In the genomic region with DNA sequence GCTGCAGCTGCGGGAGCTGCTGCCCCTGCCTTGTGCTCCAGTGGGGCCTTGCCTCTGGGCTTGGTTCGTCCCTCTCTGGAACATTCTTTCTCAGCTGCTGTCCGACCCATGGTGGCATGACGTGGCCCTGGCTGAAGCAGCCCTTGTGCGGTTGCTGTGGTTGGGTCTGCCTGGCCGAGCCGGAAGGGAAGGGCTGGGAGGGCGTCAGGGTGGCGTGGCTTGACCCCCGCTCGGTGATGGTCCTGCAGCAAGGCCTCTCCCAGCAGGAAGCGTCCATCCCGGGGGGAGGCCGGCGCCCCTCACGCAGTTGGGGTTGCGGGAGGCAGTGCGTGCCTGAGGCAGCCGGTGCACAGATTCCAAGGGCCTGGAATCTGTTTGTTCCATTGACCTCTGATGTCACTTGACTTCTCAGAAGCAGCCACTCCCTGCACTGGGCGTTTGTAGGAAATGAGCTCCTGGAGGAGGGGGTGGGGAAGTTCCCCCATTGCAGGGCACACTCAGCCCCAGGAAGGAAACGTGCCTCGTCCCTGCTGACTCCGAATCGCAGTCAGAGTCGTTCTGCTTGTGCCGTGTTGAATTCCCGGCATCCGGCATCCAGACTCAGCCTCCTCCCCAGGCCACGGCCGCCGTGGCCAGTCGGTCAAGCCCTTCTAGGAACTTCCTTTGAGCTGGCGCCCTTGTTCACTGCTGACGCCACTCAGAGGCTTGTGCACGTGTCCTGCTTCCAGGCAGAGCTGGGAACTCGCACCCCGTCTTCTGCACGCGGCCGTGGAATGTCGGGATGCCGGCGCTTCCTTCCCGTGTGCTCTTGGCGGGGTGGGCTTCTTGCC, we compare ENCODE assay signal across 6 cellular contexts. TPM values are rescaled to one million over a fixed set of nuclear protein-coding genes. Genes with fewer than 3 reads are reported as not detected.
DNase-seq lines count a peak whose midpoint lies in the region; TF ChIP-seq lines count a peak whose summit lies in the region.

No MANE protein-coding gene starts in this region.

- WGBS in esophagus squamous epithelium, 2 donors: 28% methylated on average over 31 of the region's 45 CpGs; no CpG with 5 or more reads in 1 of the 2 donors

- H3K27me3 ChIP-seq in NT2/D1 (ENCODE audit: insufficient read depth, insufficient read length) (no peaks in the 10 kb centered on the region), esophagus squamous epithelium (no peaks in the 10 kb centered on the region)

- H3K36me3 ChIP-seq in NT2/D1 (ENCODE audit: insufficient read depth, insufficient read length, low read length) (peaks cover 41% of the 10 kb centered on the region), esophagus squamous epithelium (no peaks in the 10 kb centered on the region)

- H3K4me1 ChIP-seq in NT2/D1 (ENCODE audit: insufficient read depth, insufficient read length) (peaks cover 42% of the 10 kb centered on the region), esophagus squamous epithelium (peaks cover 53 to 86% (median 64%) of the 10 kb centered on the region in 3 donors)

- intact Hi-C loops in esophagus squamous epithelium (cut with DNase I): no loop called here

- H3K4me3 ChIP-seq in NT2/D1 (ENCODE audit: insufficient read length, low read depth) (no peak overlapping the region), esophagus squamous epithelium (peak overlapping the region in 1 of 4 donors; percentile 35)

- H3K27ac ChIP-seq in esophagus squamous epithelium: peak overlapping the region; percentile 69 to 96 (median 80)

- no peaks in the 10 kb centered on the region for H3K9me3 ChIP-seq in NT2/D1 (ENCODE audit: insufficient read depth, low read length)
- no peaks in the 10 kb centered on the region for H3K9me3 ChIP-seq in esophagus squamous epithelium

- H3K9ac ChIP-seq in NT2/D1 (ENCODE audit: insufficient read length, low read depth): peak overlapping the region; percentile 57

- no peak for TF ChIP-seq CTCF in esophagus squamous epithelium (IDR thresholded peaks at IDR 0.05)

- DNase-seq in NT2/D1 (ENCODE audit: low read depth, low spot score): no peak
- DNase-seq in esophagus squamous epithelium (lab: John Stamatoyannopoulos, UW): no peak
- peak; percentile 66 for DNase-seq in smooth muscle cell of the brain vasculature (ENCODE audit: low read depth, low spot score)
- no peak for DNase-seq in T-helper 9 cell
- no peak for DNase-seq in NCI-H1436 treated with DMSO at 0.1 percent for 48 hours (lab: John Stamatoyannopoulos, UW)
- DNase-seq in NCI-H1930 (lab: John Stamatoyannopoulos, UW): no peak

- no peak for TF ChIP-seq POLR2A in esophagus squamous epithelium (IDR thresholded peaks at IDR 0.05)

RNA-seq across cellular contexts. Expression of a gene that starts 9.7 kb away (rescaled TPM):
- total RNA-seq in esophagus squamous epithelium: 10 to 100 TPM in 3 of 4 donors, 1 to 10 TPM in 1; 2.5 to 15.2 (median 10.6) TPM

RNA-seq across cellular contexts. Expression of a gene that starts 21.1 kb away (rescaled TPM):
- 10 to 100 TPM; 30.4 to 45.5 (median 37.0) TPM for total RNA-seq in esophagus squamous epithelium

RNA-seq across cellular contexts. Expression of a gene that starts 21.1 kb away (rescaled TPM):
- 10 to 100 TPM; 25.4 to 31.9 (median 28.3) TPM for total RNA-seq in esophagus squamous epithelium

RNA-seq across cellular contexts. Expression of a gene that starts 28.6 kb away (rescaled TPM):
- 10 to 100 TPM in 2 of 4 donors, 1 to 10 TPM in 2; 6.4 to 22.7 (median 12.8) TPM for total RNA-seq in esophagus squamous epithelium

RNA-seq across cellular contexts. Expression of a gene that starts 33.5 kb away (rescaled TPM):
- 1 to 10 TPM; 1.9 to 8.4 (median 4.5) TPM for total RNA-seq in esophagus squamous epithelium
